Comparison of ENCODE assay signal across 8 cellular contexts in genomic region chr14:22099942-22100763, GRCh38.
DNase-seq lines count a peak whose midpoint lies in the region; ATAC-seq and TF ChIP-seq lines count a peak whose summit lies in the region.

No MANE protein-coding gene starts in this region.

- H3K36me3 Mint-ChIP-seq in activated naive CD8-positive, alpha-beta T cell treated with anti-CD3 and anti-CD28 coated beads, Interleukin-2, amount 50 U/mL, for 24 hours (ENCODE audit: low read depth): no peaks in the 10 kb centered on the region

- ATAC-seq in GM18505 (IDR thresholded peaks at IDR 0.05; ENCODE audit: unreplicated experiment) (peak; percentile 71), HG03175 (IDR thresholded peaks at IDR 0.05; ENCODE audit: unreplicated experiment) (peak; percentile 82), GM21717 (IDR thresholded peaks at IDR 0.05; ENCODE audit: unreplicated experiment) (no peak)
- peak; percentile 75 for ATAC-seq in activated naive CD8-positive, alpha-beta T cell treated with anti-CD3 and anti-CD28 coated beads, Interleukin-2, amount 50 U/mL, for 24 hours

- TF ChIP-seq POLR2A in GM18505 (IDR thresholded peaks at IDR 0.05; ENCODE audit: borderline replicate concordance, extremely low read depth, insufficient read depth, insufficient read length): no peak

- peak; percentile 20; the same call in 1 of the 2 replicates for TF ChIP-seq CTCF in AG10803 (conservative IDR thresholded peaks at IDR 0.05; ENCODE audit: low read length)

- no peaks in the 10 kb centered on the region for H3K27me3 Mint-ChIP-seq in activated naive CD8-positive, alpha-beta T cell treated with anti-CD3 and anti-CD28 coated beads, Interleukin-2, amount 50 U/mL, for 24 hours

- H3K4me3 ChIP-seq in AG10803 (ENCODE audit: low read length): no peak overlapping the region

- peaks cover 43% of the 10 kb centered on the region for H3K4me1 Mint-ChIP-seq in activated naive CD8-positive, alpha-beta T cell treated with anti-CD3 and anti-CD28 coated beads, Interleukin-2, amount 50 U/mL, for 24 hours

- no peaks in the 10 kb centered on the region for H3K9me3 Mint-ChIP-seq in activated naive CD8-positive, alpha-beta T cell treated with anti-CD3 and anti-CD28 coated beads, Interleukin-2, amount 50 U/mL, for 24 hours

- peak overlapping the region; percentile 39 for H3K27ac Mint-ChIP-seq in activated naive CD8-positive, alpha-beta T cell treated with anti-CD3 and anti-CD28 coated beads, Interleukin-2, amount 50 U/mL, for 24 hours

- no peak overlapping the region for H3K4me3 Mint-ChIP-seq in activated naive CD8-positive, alpha-beta T cell treated with anti-CD3 and anti-CD28 coated beads, Interleukin-2, amount 50 U/mL, for 24 hours

- DNase-seq in AG10803 (ENCODE audit: low read depth) (peak; percentile 5), RPMI8226 (peak; percentile 51), iPS DF 4.7 (ENCODE audit: extremely low read depth, low spot score) (peak; percentile 68)
- DNase-seq in activated naive CD8-positive, alpha-beta T cell treated with anti-CD3 and anti-CD28 coated beads, Interleukin-2, amount 50 U/mL, for 24 hours: peak; percentile 41
- peak; percentile 20 to 37 for DNase-seq in stimulated activated CD4-positive, alpha-beta T cell treated with anti-CD3 and anti-CD28 coated beads, Interleukin-12 subunit alpha, Interleukin-12 subunit beta, amount 100 ng/mL, for 24 hours (ENCODE audit: low read depth in 2 of 2)

Comparison
In these comparisons a context has a peak if more than half of its experiments do, and no peak if none do; other contexts are left out.
1. DNase-seq: peak in every context shown above with its lines; median percentile 68 in iPS DF 4.7; 51 in RPMI8226; 41 in activated naive CD8-positive, alpha-beta T cell treated with anti-CD3 and anti-CD28 coated beads, Interleukin-2, amount 50 U/mL, for 24 hours; 28 in stimulated activated CD4-positive, alpha-beta T cell treated with anti-CD3 and anti-CD28 coated beads, Interleukin-12 subunit alpha, Interleukin-12 subunit beta, amount 100 ng/mL, for 24 hours; 5 in AG10803.